Comparison of ENCODE assay signal across 8 cellular contexts in the genomic region with DNA sequence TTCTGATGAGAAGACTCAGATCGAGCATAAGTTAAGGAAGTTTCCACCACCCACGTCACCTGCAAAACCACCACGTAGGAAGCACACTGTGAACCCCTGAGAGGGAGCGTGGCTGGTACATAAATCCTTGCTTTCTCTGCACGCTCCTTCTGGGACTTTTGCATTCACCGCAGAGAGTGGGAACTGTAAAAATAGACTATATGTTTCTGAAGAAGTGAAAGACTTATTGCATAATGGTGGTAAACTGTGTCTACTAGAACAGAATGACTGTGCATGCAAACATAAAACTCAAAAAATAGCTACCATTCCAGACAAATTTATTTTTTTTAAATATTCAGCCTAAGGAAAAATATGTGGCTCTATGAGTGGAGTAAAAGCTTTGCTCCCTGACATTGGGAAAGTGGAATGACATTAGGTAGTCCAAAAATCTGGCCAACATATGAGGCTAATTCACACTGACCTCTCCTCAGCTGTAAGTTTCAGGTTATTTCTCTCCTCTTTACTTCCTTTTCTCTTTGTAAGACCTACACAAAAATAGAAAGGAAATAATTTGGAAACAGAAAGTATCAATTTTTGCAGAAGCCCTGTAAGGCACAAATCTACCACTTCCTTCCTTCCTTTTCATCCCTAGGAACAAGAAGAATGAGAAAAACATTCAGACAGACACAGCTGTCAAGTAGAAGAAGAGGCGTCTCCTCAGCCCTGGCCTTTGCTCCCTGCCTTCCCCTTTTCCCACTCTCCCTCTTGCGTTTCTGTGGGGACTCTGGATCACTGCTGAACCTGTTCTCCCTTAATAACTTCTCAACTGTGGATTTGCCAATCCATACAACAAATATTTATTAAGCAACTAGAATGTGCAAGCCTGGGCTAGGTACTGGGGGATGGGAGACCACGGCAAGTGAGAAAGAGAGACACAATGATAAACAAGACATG.
DNase-seq lines count a peak whose midpoint lies in the region; ATAC-seq, FAIRE-seq and TF ChIP-seq lines count a peak whose summit lies in the region.

No MANE protein-coding gene starts in this region.

- peak in 2 of 4 donors; percentile 9 to 67 for TF ChIP-seq EP300 in sigmoid colon (IDR thresholded peaks at IDR 0.05)

- H3K4me3 ChIP-seq in sigmoid colon: no peak overlapping the region

- TF ChIP-seq POLR2A in sigmoid colon (IDR thresholded peaks at IDR 0.05): no peak

- H3K27me3 ChIP-seq in sigmoid colon: no peaks in the 10 kb centered on the region

- intact Hi-C loops in sigmoid colon (cut with DNase I): no loop called here

- H3K4me3 Mint-ChIP-seq in activated CD4-positive, alpha-beta memory T cell treated with anti-CD3 and anti-CD28 coated beads, Interleukin-2, amount 10 ng/mL, durations not matched to agents 7 days and 5 days: peak overlapping the region; percentile 36
- H3K4me3 Mint-ChIP-seq in mesothelial cell of epicardium: no peak overlapping the region

- no peaks in the 10 kb centered on the region for H3K4me1 ChIP-seq in sigmoid colon

- DNase-seq in activated CD4-positive, alpha-beta memory T cell treated with anti-CD3 and anti-CD28 coated beads, Interleukin-2, amount 10 ng/mL, durations not matched to agents 7 days and 5 days: peak; percentile 31
- DNase-seq in mesothelial cell of epicardium (ENCODE audit: low spot score in 2 of 2, unreplicated experiment in 2 of 2) (no peak), EL (no peak), sigmoid colon (no peak), mucosa of gallbladder (ENCODE audit: low spot score) (no peak), HTR-8/SVneo (ENCODE audit: insufficient read length, low spot score) (no peak)

- peaks cover 10% of the 10 kb centered on the region for H3K9me3 Mint-ChIP-seq in activated CD4-positive, alpha-beta memory T cell treated with anti-CD3 and anti-CD28 coated beads, Interleukin-2, amount 10 ng/mL, durations not matched to agents 7 days and 5 days
- H3K9me3 Mint-ChIP-seq in mesothelial cell of epicardium: peaks cover 21% of the 10 kb centered on the region

- peak overlapping the region; percentile 77 for H3K27ac Mint-ChIP-seq in activated CD4-positive, alpha-beta memory T cell treated with anti-CD3 and anti-CD28 coated beads, Interleukin-2, amount 10 ng/mL, durations not matched to agents 7 days and 5 days
- peak overlapping the region; percentile 71 for H3K27ac Mint-ChIP-seq in mesothelial cell of epicardium

- CTCF ChIA-PET in activated CD4-positive, alpha-beta memory T cell treated with anti-CD3 and anti-CD28 coated beads, Interleukin-2, amount 10 ng/mL, durations not matched to agents 7 days and 5 days (lab: Charles Lee): interaction anchor here (1.4 to 1.6 kb wide), 2 partner anchors 40 to 62 kb away, joined by 3 to 4 read pairs; no protein-coding TSS in a partner anchor

- H3K36me3 Mint-ChIP-seq in activated CD4-positive, alpha-beta memory T cell treated with anti-CD3 and anti-CD28 coated beads, Interleukin-2, amount 10 ng/mL, durations not matched to agents 7 days and 5 days (ENCODE audit: low read depth): peaks cover 11% of the 10 kb centered on the region
- H3K36me3 Mint-ChIP-seq in mesothelial cell of epicardium: peaks cover 5% of the 10 kb centered on the region

- ATAC-seq in GM19397 (IDR thresholded peaks at IDR 0.05; ENCODE audit: unreplicated experiment) (peak; percentile 73), HG03175 (IDR thresholded peaks at IDR 0.05; ENCODE audit: unreplicated experiment) (peak; percentile 74)

- POLR2A ChIA-PET in activated CD4-positive, alpha-beta memory T cell treated with anti-CD3 and anti-CD28 coated beads, Interleukin-2, amount 10 ng/mL, durations not matched to agents 7 days and 5 days (lab: Charles Lee): interaction anchor here (0.8 to 2.0 kb wide), 7 partner anchors 40 to 177 kb away, joined by 3 to 14 read pairs (median 4); no protein-coding TSS in a partner anchor

- H3K27ac ChIP-seq in sigmoid colon: peak overlapping the region in 1 of 4 donors; percentile 15

- H3K27me3 Mint-ChIP-seq in activated CD4-positive, alpha-beta memory T cell treated with anti-CD3 and anti-CD28 coated beads, Interleukin-2, amount 10 ng/mL, durations not matched to agents 7 days and 5 days: no peaks in the 10 kb centered on the region
- no peaks in the 10 kb centered on the region for H3K27me3 Mint-ChIP-seq in mesothelial cell of epicardium (ENCODE audit: low read depth)

- FAIRE-seq in HTR-8/SVneo (lab: Jason Lieb, UNC): no peak

- no peak for TF ChIP-seq CTCF in mesothelial cell of epicardium (IDR thresholded peaks at IDR 0.05; ENCODE audit: unreplicated experiment)
- TF ChIP-seq CTCF in sigmoid colon (IDR thresholded peaks at IDR 0.05): no peak

- peaks cover 29% of the 10 kb centered on the region for H3K4me1 Mint-ChIP-seq in activated CD4-positive, alpha-beta memory T cell treated with anti-CD3 and anti-CD28 coated beads, Interleukin-2, amount 10 ng/mL, durations not matched to agents 7 days and 5 days
- peaks cover 25% of the 10 kb centered on the region for H3K4me1 Mint-ChIP-seq in mesothelial cell of epicardium

- no peaks in the 10 kb centered on the region for H3K36me3 ChIP-seq in sigmoid colon

- WGBS in sigmoid colon, 2 donors: 48 to 60% methylated on average over 9 of the region's 9 CpGs

- H3K9me3 ChIP-seq in sigmoid colon: no peaks in the 10 kb centered on the region
